1 cellular context compared by ENCODE assay signal in the genomic region with DNA sequence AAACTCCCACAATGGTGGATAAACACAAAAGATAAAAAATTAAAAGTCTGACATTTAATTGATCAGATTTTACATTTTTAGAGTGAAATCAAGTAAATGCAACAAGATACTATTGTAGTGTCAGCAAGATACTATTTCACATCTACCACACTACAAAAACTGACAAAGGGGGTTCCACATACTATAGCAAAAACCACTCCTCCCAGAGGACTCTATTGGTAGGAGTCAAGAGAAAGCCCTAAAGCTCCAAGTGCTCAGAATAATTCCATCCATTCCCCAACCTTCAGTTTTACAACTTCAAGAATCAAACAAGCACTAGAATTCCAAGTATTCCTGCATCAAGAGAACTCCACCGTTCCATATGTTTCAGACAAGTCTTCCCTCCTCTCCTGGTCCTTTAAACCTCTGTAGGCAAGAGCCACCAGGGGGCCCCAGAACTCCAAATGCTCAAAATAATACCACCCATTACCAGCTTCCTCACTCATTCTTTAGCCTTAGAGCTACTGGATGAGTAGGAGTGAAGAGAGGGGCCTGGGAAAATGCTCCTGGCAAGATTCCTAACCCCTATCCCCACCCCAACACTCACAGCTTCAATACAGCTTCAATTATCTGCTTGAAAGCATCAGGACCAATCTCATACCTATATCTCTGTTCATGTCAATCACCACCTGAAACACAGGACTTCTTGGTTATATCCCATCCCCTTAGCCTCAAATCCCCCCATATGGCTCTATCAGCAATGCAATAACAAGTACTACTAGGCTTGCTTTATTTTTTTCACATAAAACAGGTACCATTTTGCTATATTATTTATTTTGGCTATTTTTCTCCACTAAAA.
TF ChIP-seq lines count a peak whose summit lies in the region.

No MANE protein-coding gene starts in this region.

TF ChIP-seq in HepG2, 621 proteins besides CTCF, POLR2A, EP300 and RAD21 (continued from another document):
- 0 out of 2 replicates have a peak, but pooled peaks have one; percentile 10 for TF ChIP-seq SAP130 (CRISPR knock-in tag; IDR thresholded peaks at IDR 0.05; ENCODE audit: low read depth)
- TF ChIP-seq ASH2L (IDR thresholded peaks at IDR 0.05; ENCODE audit: insufficient read length, low read depth, low read length), result peak; percentile 27
- TF ChIP-seq, protein P1, sequence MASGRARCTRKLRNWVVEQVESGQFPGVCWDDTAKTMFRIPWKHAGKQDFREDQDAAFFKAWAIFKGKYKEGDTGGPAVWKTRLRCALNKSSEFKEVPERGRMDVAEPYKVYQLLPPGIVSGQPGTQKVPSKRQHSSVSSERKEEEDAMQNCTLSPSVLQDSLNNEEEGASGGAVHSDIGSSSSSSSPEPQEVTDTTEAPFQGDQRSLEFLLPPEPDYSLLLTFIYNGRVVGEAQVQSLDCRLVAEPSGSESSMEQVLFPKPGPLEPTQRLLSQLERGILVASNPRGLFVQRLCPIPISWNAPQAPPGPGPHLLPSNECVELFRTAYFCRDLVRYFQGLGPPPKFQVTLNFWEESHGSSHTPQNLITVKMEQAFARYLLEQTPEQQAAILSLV (CRISPR knock-in tag; IDR thresholded peaks at IDR 0.05; ENCODE audit: borderline replicate concordance), result no peak
- TF ChIP-seq STAG1 (CRISPR knock-in tag; IDR thresholded peaks at IDR 0.05), result peak; percentile 71
- no peak for TF ChIP-seq NCOA1 (CRISPR knock-in tag; IDR thresholded peaks at IDR 0.05)
- peak; percentile 77 for TF ChIP-seq SMC3 (IDR thresholded peaks at IDR 0.05; ENCODE audit: low read length)
- TF ChIP-seq PITX1 (CRISPR knock-in tag; IDR thresholded peaks at IDR 0.05), result no peak
- TF ChIP-seq TBP (CRISPR knock-in tag; IDR thresholded peaks at IDR 0.05), result no peak
- no peak for TF ChIP-seq FOSL2 (CRISPR knock-in tag; IDR thresholded peaks at IDR 0.05)
- TF ChIP-seq MAFF (IDR thresholded peaks at IDR 0.05; ENCODE audit: low read depth, low read length), result no peak
- peak; percentile 37 for TF ChIP-seq XRCC5 (optimal IDR thresholded peaks at IDR 0.05; ENCODE audit: low read length)
- no peak for TF ChIP-seq ZFP36L1 (CRISPR knock-in tag; IDR thresholded peaks at IDR 0.05)
- no peak for TF ChIP-seq ZNF3 (CRISPR knock-in tag; IDR thresholded peaks at IDR 0.05)
TF ChIP-seq in HepG2: peak in this region for 6.
